26 cellular contexts compared by ENCODE assay signal in genomic region chr16:27539636-27540035, GRCh38.
"Had no signal": no experiment of that assay in that cellular context is flagged by ENCODE, and none has a peak within 500 bp of the region (broad histone marks: within the 10 kb centered on the region; RNA-seq: fewer than 3 reads in every experiment).

No MANE protein-coding gene starts in this region.

- ATAC-seq: activated T-cell treated with anti-CD3 and anti-CD28 coated beads, Interleukin-2, amount 50 U/mL, for 4 hours; Panc1; Right ventricle myocardium inferior; T-cell had no signal

- H3K4me3 Mint-ChIP-seq: activated B cell treated with CpG ODN at 0.5 μM for 24 hours; activated CD4-positive, alpha-beta memory T cell treated with anti-CD3 and anti-CD28 coated beads, Interleukin-2, amount 10 ng/mL, durations not matched to agents 7 days and 5 days; activated T-cell treated with anti-CD3 and anti-CD28 coated beads, Interleukin-2, amount 50 U/mL, for 4 hours; T-cell had no signal

- H3K4me1 ChIP-seq: breast epithelium had no signal

- DNase-seq: activated B cell treated with CpG ODN at 0.5 μM for 24 hours; activated CD4-positive, alpha-beta memory T cell treated with anti-CD3 and anti-CD28 coated beads, Interleukin-2, amount 10 ng/mL, durations not matched to agents 7 days and 5 days; activated CD4-positive, alpha-beta T cell treated with anti-CD3 and anti-CD28 coated beads for 1 hour; activated CD4-positive, alpha-beta T cell treated with anti-CD3 and anti-CD28 coated beads, Interleukin-2, amount 50 U/mL, for 1 hour; activated gamma-delta T cell treated with Interleukin-2 at 50 U/mL for 16 hours; activated naive CD4-positive, alpha-beta T cell treated with anti-CD3 and anti-CD28 coated beads, Interleukin-2, amount 50 U/mL, for 16 hours; activated T-cell treated with anti-CD3 and anti-CD28 coated beads, Interleukin-2, amount 50 U/mL, for 4 hours; caudate nucleus; IMR-90; NCI-H1092; NCI-H1417; NCI-H2029 treated with DMSO at 0.1 percent for 48 hours; NCI-H345; NCI-H510A; NCI-H526 treated with DMSO at 0.1 percent for 48 hours; NCI-H82; OCI-M1; RPMI8226; T-cell; T1000 had no signal

- H3K27me3 ChIP-seq: breast epithelium had no signal

- H3K27ac Mint-ChIP-seq: activated B cell treated with CpG ODN at 0.5 μM for 24 hours; activated CD4-positive, alpha-beta memory T cell treated with anti-CD3 and anti-CD28 coated beads, Interleukin-2, amount 10 ng/mL, durations not matched to agents 7 days and 5 days; activated T-helper 2 cell treated with anti-CD3 and anti-CD28 coated beads, Interferon-gamma antibody, Interleukin-2, Interleukin-4, amounts not matched to agents 10 μg/mL and 5 μg/mL and 100 μg/mL, durations not matched to agents 14 hours and 24 hours and 36 hours; T-cell had no signal

- H3K27me3 Mint-ChIP-seq: activated B cell treated with CpG ODN at 0.5 μM for 24 hours; activated CD4-positive, alpha-beta memory T cell treated with anti-CD3 and anti-CD28 coated beads, Interleukin-2, amount 10 ng/mL, durations not matched to agents 7 days and 5 days; T-cell had no signal

- H3K9me3 ChIP-seq: breast epithelium had no signal

- H3K4me1 Mint-ChIP-seq: activated B cell treated with CpG ODN at 0.5 μM for 24 hours had no signal

- H3K27ac ChIP-seq: breast epithelium, KMS-11, SK-N-MC had no signal

- H3K9me3 Mint-ChIP-seq: activated CD4-positive, alpha-beta memory T cell treated with anti-CD3 and anti-CD28 coated beads, Interleukin-2, amount 10 ng/mL, durations not matched to agents 7 days and 5 days; activated T-cell treated with anti-CD3 and anti-CD28 coated beads, Interleukin-2, amount 50 U/mL, for 4 hours had no signal

- H3K4me3 ChIP-seq: breast epithelium, SK-N-MC had no signal
